ENCODE assay signal across 10 cellular contexts in the genomic region with DNA sequence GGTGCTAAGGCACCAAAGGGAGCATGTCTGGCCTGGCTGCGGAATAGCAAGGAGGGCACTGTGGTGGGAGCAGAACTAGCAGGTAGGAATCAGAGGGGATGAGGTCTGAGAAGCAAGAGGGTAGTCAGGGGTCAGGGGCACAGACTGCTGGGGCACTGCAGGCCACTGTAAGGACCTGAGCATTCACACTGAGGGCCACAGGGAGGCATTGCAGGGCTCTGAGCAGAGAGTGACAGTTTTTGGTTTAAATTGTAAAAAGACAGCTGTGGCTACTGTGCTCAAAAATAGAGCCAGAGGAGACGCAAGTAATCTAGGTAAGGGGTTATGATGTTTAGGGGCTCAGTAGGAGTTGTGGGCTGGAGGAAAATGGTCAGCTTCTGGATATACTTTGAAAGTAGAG. TPM values are rescaled to one million over a fixed set of nuclear protein-coding genes. Genes with fewer than 3 reads are reported as not detected.
DNase-seq lines count a peak whose midpoint lies in the region; TF ChIP-seq lines count a peak whose summit lies in the region.
"Had no signal": no experiment of that assay in that cellular context is flagged by ENCODE, and none has a peak within 500 bp of the region (broad histone marks: within the 10 kb centered on the region; RNA-seq: fewer than 3 reads in every experiment).

No MANE protein-coding gene starts in this region.

- H3K36me3 Mint-ChIP-seq in T-helper 2 cell treated with Interferon-gamma antibody and Interleukin-4, amounts not matched to agents 5 μg/mL and 100 μg/mL, for 36 hours (ENCODE audit: low read depth), result peaks cover 69% of the 10 kb centered on the region

- no peaks in the 10 kb centered on the region for H3K9me2 ChIP-seq in GM23248 (ENCODE audit: insufficient read depth)

- H3K36me3 ChIP-seq in effector memory CD4-positive, alpha-beta T cell (ENCODE audit: control insufficient read depth, insufficient read depth, low read length), result peaks cover 22% of the 10 kb centered on the region
- H3K36me3 ChIP-seq in GM23248 (ENCODE audit: low read depth), result no peaks in the 10 kb centered on the region

- H3F3A ChIP-seq in GM23248 (ENCODE audit: insufficient read depth), result no peaks in the 10 kb centered on the region

- H3K4me3 Mint-ChIP-seq in T-helper 2 cell treated with Interferon-gamma antibody and Interleukin-4, amounts not matched to agents 5 μg/mL and 100 μg/mL, for 36 hours, result peak overlapping the region; percentile 82

- in situ Hi-C loops in GM23248 (cut with MboI), result no loop called here

- peaks cover 68% of the 10 kb centered on the region for H3K4me1 ChIP-seq in effector memory CD4-positive, alpha-beta T cell (ENCODE audit: control insufficient read depth, insufficient read depth, low read length, poor library complexity, severe bottlenecking)
- no peaks in the 10 kb centered on the region for H3K4me1 ChIP-seq in GM23248 (ENCODE audit: insufficient read depth)

- no peaks in the 10 kb centered on the region for H3K9me3 ChIP-seq in effector memory CD4-positive, alpha-beta T cell (ENCODE audit: control insufficient read depth, low read length)
- no peaks in the 10 kb centered on the region for H3K9me3 ChIP-seq in GM23248 (ENCODE audit: low read depth)

- H2AFZ ChIP-seq in GM23248, result no peak overlapping the region

- 92 to 98% methylated on average over 2 of the region's 2 CpGs for WGBS in GM23248 (ENCODE audit: low coverage in 1 of 2, low lambda C conversion rate in 2 of 2, missing lambda C conversion rate in 2 of 2), 2 experiments

- H3K9ac ChIP-seq in GM23248, result no peak overlapping the region

- no peak overlapping the region for H3K4me2 ChIP-seq in GM23248 (ENCODE audit: unreplicated experiment)

- TF ChIP-seq POLR2A in NB4 (IDR thresholded peaks at IDR 0.05; ENCODE audit: extremely low read depth, insufficient read length), result no peak

- H3K27ac Mint-ChIP-seq in T-helper 2 cell treated with Interferon-gamma antibody and Interleukin-4, amounts not matched to agents 5 μg/mL and 100 μg/mL, for 36 hours, result peak overlapping the region; percentile 89

- peak overlapping the region; percentile 61 for H3K27ac ChIP-seq in effector memory CD4-positive, alpha-beta T cell (ENCODE audit: insufficient read depth, low read length, poor library complexity, severe bottlenecking)
- peak overlapping the region in 12 of 21 experiments; percentile 1 to 97 (median 80) for H3K27ac ChIP-seq in skin epidermis
- H3K27ac ChIP-seq in GM23248, result no peak overlapping the region

- H3K27me3 ChIP-seq in effector memory CD4-positive, alpha-beta T cell (replicated peaks; ENCODE audit: control insufficient read depth, insufficient read depth, low read length, poor library complexity, severe bottlenecking), result no peaks in the 10 kb centered on the region
- peaks cover under 1% of the 10 kb centered on the region; the same call in 1 of the 2 replicates for H3K27me3 ChIP-seq in GM23248 (replicated peaks; ENCODE audit: insufficient read depth)

- H3K27me3 Mint-ChIP-seq in T-helper 2 cell treated with Interferon-gamma antibody and Interleukin-4, amounts not matched to agents 5 μg/mL and 100 μg/mL, for 36 hours (ENCODE audit: low read depth), result no peaks in the 10 kb centered on the region

- no peaks in the 10 kb centered on the region for H3K9me3 Mint-ChIP-seq in T-helper 2 cell treated with Interferon-gamma antibody and Interleukin-4, amounts not matched to agents 5 μg/mL and 100 μg/mL, for 36 hours

- TF ChIP-seq CTCF in NB4 (IDR thresholded peaks at IDR 0.05; ENCODE audit: low read depth, low read length), result peak; percentile 36

- peak overlapping the region; percentile 69 for H3K4me3 ChIP-seq in NB4 (ENCODE audit: low read depth, low read length)
- no peak overlapping the region for H3K4me3 ChIP-seq in effector memory CD4-positive, alpha-beta T cell (ENCODE audit: insufficient read depth, low read depth, low read length, poor library complexity, severe bottlenecking)
- peak overlapping the region in 4 of 7 experiments; percentile 2 to 34 (median 18) for H3K4me3 ChIP-seq in skin epidermis
- no peak overlapping the region for H3K4me3 ChIP-seq in GM23248

- no peaks in the 10 kb centered on the region for H3K79me2 ChIP-seq in GM23248 (ENCODE audit: insufficient read depth)

- DNase-seq in T-helper 2 cell treated with Interferon-gamma antibody and Interleukin-4, amounts not matched to agents 5 μg/mL and 100 μg/mL, for 36 hours (ENCODE audit: low spot score), result no peak
- no peak for DNase-seq in T-helper 2 cell
- DNase-seq in NB4 (ENCODE audit: low read depth), result peak; percentile 69
- no peak for DNase-seq in effector memory CD4-positive, alpha-beta T cell
- DNase-seq in LoVo (ENCODE audit: low spot score), result no peak
- DNase-seq in GDM1 (lab: John Stamatoyannopoulos, UW), result no peak
- DNase-seq in GM23248, result no peak
- DNase-seq: activated CD4-positive, alpha-beta T cell treated with anti-CD3 and anti-CD28 coated beads for 48 hours; NCI-H510A had no signal

- peaks cover 76% of the 10 kb centered on the region for H3K4me1 Mint-ChIP-seq in T-helper 2 cell treated with Interferon-gamma antibody and Interleukin-4, amounts not matched to agents 5 μg/mL and 100 μg/mL, for 36 hours (ENCODE audit: low read depth)

- H4K20me1 ChIP-seq in GM23248 (ENCODE audit: insufficient read depth), result no peaks in the 10 kb centered on the region

RNA-seq across cellular contexts. Expression of a gene that starts 41.5 kb away (rescaled TPM):
- not detected in 2 replicates for total RNA-seq in GM23248 (2014; rRNA removed; shearing (Covaris generic))
- polyA plus RNA-seq in GM23248 (2016; fragmentation: Nextera tagmentation; extraction: Ambion mirVana), result not detected in 2 replicates

Comparison
In these comparisons a context has a peak if more than half of its experiments do, and no peak if none do; other contexts are left out.
1. H3K4me3 ChIP-seq: peak in NB4 (single experiment) and skin epidermis (4 of 7); none in effector memory CD4-positive, alpha-beta T cell (single experiment) and GM23248 (single experiment).